In genomic region chr1:228933753-228934152, GRCh38 we compare ENCODE assay signal across 23 cellular contexts.
"Had no signal": no experiment of that assay in that cellular context is flagged by ENCODE, and none has a peak within 500 bp of the region (broad histone marks: within the 10 kb centered on the region; RNA-seq: fewer than 3 reads in every experiment).

No MANE protein-coding gene starts in this region.

- H3K27ac ChIP-seq: heart left ventricle, left ventricle myocardium inferior, neutrophil, psoas muscle, right lobe of liver, spleen, testis, tibial nerve, uterus had no signal

- FAIRE-seq: endometrium, frontal cortex had no signal

- ATAC-seq: esophagus mucosa; heart left ventricle; naive thymus-derived CD8-positive, alpha-beta T cell; psoas muscle; stimulated activated naive B cell treated with anti-CD40 and anti-IgM and Interleukin-4, amounts not matched to agents 10 μg/mL and 1 μg/mL and 100 μg/mL, for 72 hours; stimulated activated naive CD8-positive, alpha-beta T cell treated with anti-CD3 and anti-CD28 coated beads, Interleukin-15, amount 100 ng/mL, for 72 hours had no signal

- H3K36me3 ChIP-seq: heart left ventricle, left ventricle myocardium inferior, neutrophil, right lobe of liver, spleen, tibial nerve, uterus had no signal

- H3K4me1 ChIP-seq: uterus had no signal

- H3K9me3 ChIP-seq: neutrophil, psoas muscle, right lobe of liver, testis, uterus had no signal

- DNase-seq: effector memory CD4-positive, alpha-beta T cell; heart left ventricle; islet precursor cell; left ventricle myocardium inferior; mesenchymal stem cell; midbrain; naive thymus-derived CD8-positive, alpha-beta T cell; psoas muscle; retina; right lobe of liver; spleen; stimulated activated CD4-positive, alpha-beta T cell treated with anti-CD3 and anti-CD28 coated beads, Interleukin-2, amount 100 ng/mL, for 24 hours; stimulated activated CD4-positive, alpha-beta T cell treated with anti-CD3 and anti-CD28 coated beads, Interleukin-4, amount 100 ng/mL, for 4 hours; stimulated activated naive B cell treated with anti-CD40 and anti-IgM and Interleukin-4, amounts not matched to agents 10 μg/mL and 1 μg/mL and 100 μg/mL, for 72 hours; stimulated activated naive CD8-positive, alpha-beta T cell treated with anti-CD3 and anti-CD28 coated beads, Interleukin-15, amount 100 ng/mL, for 72 hours; testis; uterus had no signal

- H3K4me3 ChIP-seq: heart left ventricle, left ventricle myocardium inferior, lung, psoas muscle, right lobe of liver, spleen, testis, tibial nerve, uterus had no signal

- H3K27me3 ChIP-seq: neutrophil, right lobe of liver, spleen, testis, tibial nerve, uterus had no signal
